In the genomic region with DNA sequence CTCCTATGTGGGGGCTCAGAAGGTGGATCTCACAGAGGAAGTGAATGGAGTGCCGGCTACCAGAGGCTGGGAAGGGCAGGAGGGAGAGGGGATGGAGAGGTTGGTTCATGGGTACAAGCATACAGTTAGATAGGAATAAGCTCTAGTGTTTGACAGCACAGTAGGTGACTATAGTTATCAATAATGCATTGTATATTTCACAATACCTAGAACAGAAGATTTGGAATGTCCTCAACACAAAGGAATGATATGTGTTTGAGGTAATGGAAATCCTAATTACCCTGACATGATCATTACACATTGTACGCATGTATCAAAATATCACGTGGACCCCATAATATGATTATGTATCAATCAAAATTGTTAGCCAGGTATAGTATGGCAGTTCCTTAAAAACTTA, we compare ENCODE assay signal across 24 cellular contexts.
"Had no signal": no experiment of that assay in that cellular context is flagged by ENCODE, and none has a peak within 500 bp of the region (broad histone marks: within the 10 kb centered on the region; RNA-seq: fewer than 3 reads in every experiment).

No MANE protein-coding gene starts in this region.

- H3K9me3 ChIP-seq: colonic mucosa, esophagus squamous epithelium, gastrocnemius medialis, heart right ventricle, left lung, lower lobe of right lung, mucosa of descending colon had no signal

- H3K27me3 Mint-ChIP-seq: dendritic cell treated with granulocyte-macrophage colony-stimulating factor and Interleukin-4, amounts not matched to agents 40 ng/mL and 50 ng/mL, for 4 days; naive B cell had no signal

- H3K4me3 ChIP-seq: colonic mucosa, esophagus squamous epithelium, gastrocnemius medialis, heart right ventricle, left lung, lower lobe of right lung, mucosa of descending colon had no signal

- H3K36me3 ChIP-seq: colonic mucosa, esophagus squamous epithelium, gastrocnemius medialis, heart right ventricle, left lung, lower lobe of right lung had no signal

- H3K9me3 Mint-ChIP-seq: dendritic cell treated with granulocyte-macrophage colony-stimulating factor and Interleukin-4, amounts not matched to agents 40 ng/mL and 50 ng/mL, for 4 days; effector memory CD8-positive, alpha-beta T cell; mesothelial cell of epicardium; naive B cell had no signal

- DNase-seq: colonic mucosa; cortex of kidney; effector CD8-positive, alpha-beta T cell; effector memory CD8-positive, alpha-beta T cell; endodermal cell; erythroblast; esophagus squamous epithelium; foreskin fibroblast; foreskin melanocyte; gastrocnemius medialis; glutamatergic neuron; heart right ventricle; hippocampal formation; left cardiac atrium; left lung; left ventricle myocardium superior; lower lobe of right lung; mesenchymal stem cell; mucosa of descending colon; naive B cell had no signal

- H3K36me3 Mint-ChIP-seq: mesothelial cell of epicardium, naive B cell had no signal

- H3K27me3 ChIP-seq: colonic mucosa, heart right ventricle, left lung had no signal

- ATAC-seq: effector memory CD8-positive, alpha-beta T cell; esophagus mucosa; gastrocnemius medialis; heart right ventricle; left cardiac atrium; left lung; left ventricle myocardium superior; lower lobe of right lung; mucosa of descending colon had no signal

- H3K4me1 Mint-ChIP-seq: mesothelial cell of epicardium had no signal

- H3K4me1 ChIP-seq: colonic mucosa, gastrocnemius medialis had no signal

- H3K4me3 Mint-ChIP-seq: dendritic cell treated with granulocyte-macrophage colony-stimulating factor and Interleukin-4, amounts not matched to agents 40 ng/mL and 50 ng/mL, for 4 days; effector memory CD8-positive, alpha-beta T cell; endodermal cell; mesothelial cell of epicardium; naive B cell had no signal

- H3K27ac Mint-ChIP-seq: dendritic cell treated with granulocyte-macrophage colony-stimulating factor and Interleukin-4, amounts not matched to agents 40 ng/mL and 50 ng/mL, for 4 days; effector memory CD8-positive, alpha-beta T cell; endodermal cell; mesothelial cell of epicardium; naive B cell had no signal

- H3K27ac ChIP-seq: colonic mucosa, epithelial cell of prostate, esophagus squamous epithelium, gastrocnemius medialis, heart right ventricle, left lung, lower lobe of right lung had no signal
